19 cellular contexts compared by ENCODE assay signal in genomic region chr17:1880851-1881630, GRCh38. TPM values are rescaled to one million over a fixed set of nuclear protein-coding genes. Genes with fewer than 3 reads are reported as not detected.
A peak's percentile ranks its signal among the peaks of the same experiment; 100 is the strongest.
DNase-seq lines count a peak whose midpoint lies in the region; ATAC-seq and TF ChIP-seq lines count a peak whose summit lies in the region.
"Had no signal": no experiment of that assay in that cellular context is flagged by ENCODE, and none has a peak within 500 bp of the region (broad histone marks: within the 10 kb centered on the region; RNA-seq: fewer than 3 reads in every experiment).

No MANE protein-coding gene starts in this region.

- ATAC-seq in upper lobe of right lung (no peak), HG02763 (IDR thresholded peaks at IDR 0.05; ENCODE audit: unreplicated experiment) (no peak)
- ATAC-seq: activated T-cell treated with anti-CD3 and anti-CD28 coated beads, Interleukin-2, amount 50 U/mL, for 72 hours; mucosa of descending colon had no signal

- TF ChIP-seq EP300 in ovary (IDR thresholded peaks at IDR 0.05) = no peak

- no peaks in the 10 kb centered on the region for H3K9me3 ChIP-seq in upper lobe of right lung
- no peaks in the 10 kb centered on the region for H3K9me3 ChIP-seq in ovary
- H3K9me3 ChIP-seq: mucosa of descending colon, prostate gland, thyroid gland had no signal

- H3K4me3 Mint-ChIP-seq in activated CD4-positive, alpha-beta T cell treated with anti-CD3 and anti-CD28 coated beads, Interleukin-2, amount 10 ng/mL, durations not matched to agents 24 days and 14 days = no peak overlapping the region
- H3K4me3 Mint-ChIP-seq: activated T-cell treated with anti-CD3 and anti-CD28 coated beads, Interleukin-2, amount 50 U/mL, for 72 hours had no signal

- 75 to 84% (median 76%) methylated on average over 12 of the region's 12 CpGs for WGBS in ovary, 3 donors

- no peaks in the 10 kb centered on the region for H3K4me1 ChIP-seq in upper lobe of right lung
- no peaks in the 10 kb centered on the region for H3K4me1 ChIP-seq in ovary (ENCODE audit: insufficient read depth)
- H3K4me1 ChIP-seq: prostate gland had no signal

- H3K27ac ChIP-seq in dorsolateral prefrontal cortex = peak overlapping the region in 57 of 59 donors; percentile 2 to 91 (median 70)
- H3K27ac ChIP-seq in upper lobe of right lung = no peak overlapping the region
- no peak overlapping the region for H3K27ac ChIP-seq in ovary
- H3K27ac ChIP-seq: 22Rv1, prostate gland, RWPE1, thyroid gland had no signal

- peak overlapping the region; percentile 13 for H3K27ac Mint-ChIP-seq in activated CD4-positive, alpha-beta T cell treated with anti-CD3 and anti-CD28 coated beads, Interleukin-2, amount 10 ng/mL, durations not matched to agents 24 days and 14 days
- H3K27ac Mint-ChIP-seq: activated T-cell treated with anti-CD3 and anti-CD28 coated beads, Interleukin-2, amount 50 U/mL, for 72 hours had no signal

- no peaks in the 10 kb centered on the region for H3K27me3 Mint-ChIP-seq in activated CD4-positive, alpha-beta T cell treated with anti-CD3 and anti-CD28 coated beads, Interleukin-2, amount 10 ng/mL, durations not matched to agents 24 days and 14 days

- H3K4me1 Mint-ChIP-seq in activated CD4-positive, alpha-beta T cell treated with anti-CD3 and anti-CD28 coated beads, Interleukin-2, amount 10 ng/mL, durations not matched to agents 24 days and 14 days = peaks cover 37% of the 10 kb centered on the region

- DNase-seq in activated CD4-positive, alpha-beta T cell treated with anti-CD3 and anti-CD28 coated beads, Interleukin-2, amount 10 ng/mL, durations not matched to agents 24 days and 14 days = no peak
- no peak for DNase-seq in activated CD4-positive, alpha-beta T cell treated with anti-CD3 and anti-CD28 coated beads for 48 hours
- DNase-seq in dorsolateral prefrontal cortex = peak in 2 of 10 donors; percentile 22 to 35
- peak; percentile 84 for DNase-seq in medulla oblongata (ENCODE audit: extremely low spot score)
- peak; percentile 35 for DNase-seq in upper lobe of right lung
- DNase-seq in GM10248 (ENCODE audit: extremely low spot score) = no peak
- DNase-seq in ovary = no peak
- DNase-seq: activated T-cell treated with anti-CD3 and anti-CD28 coated beads, Interleukin-2, amount 50 U/mL, for 72 hours; amniotic stem cell; GDM1; mucosa of descending colon; NCI-H187 treated with DMSO at 0.1 percent for 48 hours; NCI-H748 treated with DMSO at 0.1 percent for 48 hours; stimulated activated CD4-positive, alpha-beta T cell treated with anti-CD3 and anti-CD28 coated beads, Interleukin-15, amount 100 ng/mL, for 24 hours; thyroid gland had no signal

- H3K9me3 Mint-ChIP-seq in activated CD4-positive, alpha-beta T cell treated with anti-CD3 and anti-CD28 coated beads, Interleukin-2, amount 10 ng/mL, durations not matched to agents 24 days and 14 days = no peaks in the 10 kb centered on the region
- H3K9me3 Mint-ChIP-seq: activated T-cell treated with anti-CD3 and anti-CD28 coated beads, Interleukin-2, amount 50 U/mL, for 72 hours had no signal

- H3K36me3 ChIP-seq in upper lobe of right lung = peaks cover 94% of the 10 kb centered on the region
- no peaks in the 10 kb centered on the region for H3K36me3 ChIP-seq in ovary

- POLR2A ChIA-PET in GM10248 (lab: Yijun Ruan, JAX) = no interaction called here

- no peaks in the 10 kb centered on the region for H3K27me3 ChIP-seq in dorsolateral prefrontal cortex
- H3K27me3 ChIP-seq in upper lobe of right lung = no peaks in the 10 kb centered on the region
- H3K27me3 ChIP-seq in ovary = no peaks in the 10 kb centered on the region
- H3K27me3 ChIP-seq: thyroid gland had no signal

- CTCF ChIA-PET in GM10248 (lab: Yijun Ruan, JAX) = interaction anchor here (1.1 to 2.2 kb wide), 6 partner anchors 10 to 160 kb away, joined by 3 to 9 read pairs (median 7); no protein-coding TSS in a partner anchor

- TF ChIP-seq POLR2A in ovary (IDR thresholded peaks at IDR 0.05) = no peak

- peaks cover 83% of the 10 kb centered on the region for H3K36me3 Mint-ChIP-seq in activated CD4-positive, alpha-beta T cell treated with anti-CD3 and anti-CD28 coated beads, Interleukin-2, amount 10 ng/mL, durations not matched to agents 24 days and 14 days (ENCODE audit: low read depth)

- peak in 1 of 56 donors; percentile 20 for TF ChIP-seq CTCF in dorsolateral prefrontal cortex (IDR thresholded peaks at IDR 0.05 in 54 of 56, conservative IDR thresholded peaks at IDR 0.05 in 2 of 56; ENCODE audit: low read depth in 1 of 56, partially characterized antibody in 56 of 56)
- TF ChIP-seq CTCF in upper lobe of right lung (IDR thresholded peaks at IDR 0.05) = no peak
- no peak for TF ChIP-seq CTCF in GM10248 (IDR thresholded peaks at IDR 0.05; ENCODE audit: control extremely low read depth, extremely low read depth, low read depth, missing control alignments)
- TF ChIP-seq CTCF in ovary (IDR thresholded peaks at IDR 0.05) = no peak

- H3K4me3 ChIP-seq in dorsolateral prefrontal cortex (peak overlapping the region in 8 of 59 donors; percentile 2 to 41 (median 14)), upper lobe of right lung (no peak overlapping the region), ovary (no peak overlapping the region)
- H3K4me3 ChIP-seq: mucosa of descending colon, prostate gland, thyroid gland had no signal

- intact Hi-C loops in activated CD4-positive, alpha-beta T cell treated with anti-CD3 and anti-CD28 coated beads, Interleukin-2, amount 10 ng/mL, durations not matched to agents 24 days and 14 days (cut with micrococcal nuclease) = no loop called here
- intact Hi-C loops in dorsolateral prefrontal cortex (cut with DNase I) = loop anchor here in 1 of 2 donors (5.0 kb wide), 1 partner anchor 54 kb away; the partner anchor contains the start of gene SMYD4
- intact Hi-C loops in upper lobe of right lung (cut with DNase I) = no loop called here
- intact Hi-C loops in ovary (cut with DNase I) = no loop called here

RNA-seq across cellular contexts. Expression of gene RPA1, which starts 51.2 kb away (rescaled TPM):
- 234 and 238 TPM in 2 replicates for total RNA-seq in activated CD4-positive, alpha-beta T cell treated with anti-CD3 and anti-CD28 coated beads, Interleukin-2, amount 10 ng/mL, durations not matched to agents 24 days and 14 days
- total RNA-seq in dorsolateral prefrontal cortex (100 to 1,000 TPM in 2 of 120 experiments, 10 to 100 TPM in 118; 54.2 to 102 (median 73.3) TPM), upper lobe of right lung (56.7 TPM), ovary (100 to 1,000 TPM in 5 of 7 donors, 10 to 100 TPM in 2; 20.7 to 137 (median 116) TPM)
- 10 to 100 TPM; 37.0 to 63.6 TPM for polyA plus RNA-seq in ovary

RNA-seq across cellular contexts. Expression of gene SMYD4, which starts 51.3 kb away (rescaled TPM):
- total RNA-seq in activated CD4-positive, alpha-beta T cell treated with anti-CD3 and anti-CD28 coated beads, Interleukin-2, amount 10 ng/mL, durations not matched to agents 24 days and 14 days = 27.1 and 30.7 TPM in 2 replicates
- total RNA-seq in dorsolateral prefrontal cortex = 10 to 100 TPM; 13.6 to 30.4 (median 20.5) TPM
- 17.8 TPM for total RNA-seq in upper lobe of right lung
- total RNA-seq in ovary = 10 to 100 TPM; 11.3 to 22.0 (median 17.5) TPM
- 10 to 100 TPM in 1 of 2 donors, 1 to 10 TPM in 1; 8.5 to 16.3 TPM for polyA plus RNA-seq in ovary

Comparison
In these comparisons a context has a peak if more than half of its experiments do, and no peak if none do; other contexts are left out.
1. DNase-seq: peak in medulla oblongata (single experiment) and upper lobe of right lung (single experiment); none in activated CD4-positive, alpha-beta T cell treated with anti-CD3 and anti-CD28 coated beads, Interleukin-2, amount 10 ng/mL, durations not matched to agents 24 days and 14 days (single experiment), activated CD4-positive, alpha-beta T cell treated with anti-CD3 and anti-CD28 coated beads for 48 hours (single experiment), GM10248 (single experiment) and ovary (0 of 5).
2. H3K27ac ChIP-seq: peak in dorsolateral prefrontal cortex (57 of 59); none in upper lobe of right lung (single experiment) and ovary (0 of 2).